ENCODE assay signal across 28 cellular contexts in genomic region chr1:74790453-74790852, GRCh38.
"Had no signal": no experiment of that assay in that cellular context is flagged by ENCODE, and none has a peak within 500 bp of the region (broad histone marks: within the 10 kb centered on the region; RNA-seq: fewer than 3 reads in every experiment).

No MANE protein-coding gene starts in this region.

- H3K4me3 Mint-ChIP-seq: activated CD4-positive, alpha-beta T cell treated with anti-CD3 and anti-CD28 coated beads for 36 hours; activated CD8-positive, alpha-beta T cell treated with anti-CD3 and anti-CD28 coated beads, Interleukin-2, amount 10 ng/mL, durations not matched to agents 7 days and 5 days; activated naive CD8-positive, alpha-beta T cell; mesothelial cell of epicardium; naive B cell; nephron progenitor cell; T-cell; type B pancreatic cell had no signal

- DNase-seq: activated CD4-positive, alpha-beta T cell treated with anti-CD3 and anti-CD28 coated beads for 36 hours; activated CD4-positive, CD25-positive, alpha-beta regulatory T cell; activated CD8-positive, alpha-beta T cell treated with anti-CD3 and anti-CD28 coated beads, Interleukin-2, amount 10 ng/mL, durations not matched to agents 7 days and 5 days; activated effector memory CD4-positive, alpha-beta T cell treated with Interleukin-2 at 50 U/mL for 16 hours; activated naive CD4-positive, alpha-beta T cell treated with Interleukin-2 at 50 U/mL for 16 hours; activated T-cell treated with anti-CD3 and anti-CD28 coated beads for 4 hours; anterior cingulate cortex; body of pancreas; cerebellar nuclear complex; colonic mucosa; dorsolateral prefrontal cortex; effector memory CD4-positive, alpha-beta T cell; heart left ventricle; hypothalamus; left colon; mammary epithelial cell; naive B cell; nephron progenitor cell; right lobe of liver; stimulated activated CD4-positive, alpha-beta T cell treated with anti-CD3 and anti-CD28 coated beads, Interleukin-2, amount 100 ng/mL, for 48 hours; stimulated activated naive CD4-positive, alpha-beta T cell treated with Interleukin-2 at 50 U/mL for 16 hours; T-cell had no signal

- H3K9me3 Mint-ChIP-seq: type B pancreatic cell had no signal

- H3K4me3 ChIP-seq: body of pancreas, cardiac muscle cell, colonic mucosa, dorsolateral prefrontal cortex, heart left ventricle, right lobe of liver, vagina had no signal

- H3K36me3 ChIP-seq: cardiac muscle cell, colonic mucosa, heart left ventricle, neutrophil, right lobe of liver, vagina had no signal

- H3K4me1 Mint-ChIP-seq: activated CD4-positive, alpha-beta T cell treated with anti-CD3 and anti-CD28 coated beads for 36 hours; naive B cell; T-cell had no signal

- H3K9me3 ChIP-seq: body of pancreas, colonic mucosa, heart left ventricle, neutrophil, right lobe of liver, vagina had no signal

- ATAC-seq: activated CD4-positive, alpha-beta T cell treated with anti-CD3 and anti-CD28 coated beads for 36 hours; activated CD8-positive, alpha-beta T cell treated with anti-CD3 and anti-CD28 coated beads, Interleukin-2, amount 10 ng/mL, durations not matched to agents 7 days and 5 days; body of pancreas; heart left ventricle; left colon; right lobe of liver; T-cell had no signal

- H3K27ac ChIP-seq: body of pancreas, cardiac muscle cell, colonic mucosa, dorsolateral prefrontal cortex, heart left ventricle, neutrophil, right lobe of liver, vagina had no signal

- H3K4me1 ChIP-seq: body of pancreas, colonic mucosa, heart left ventricle, right lobe of liver, vagina had no signal

- H3K36me3 Mint-ChIP-seq: activated naive CD8-positive, alpha-beta T cell; mesothelial cell of epicardium; naive B cell; T-cell; type B pancreatic cell had no signal

- H3K27ac Mint-ChIP-seq: activated CD4-positive, alpha-beta T cell treated with anti-CD3 and anti-CD28 coated beads for 36 hours; activated CD8-positive, alpha-beta T cell treated with anti-CD3 and anti-CD28 coated beads, Interleukin-2, amount 10 ng/mL, durations not matched to agents 7 days and 5 days; activated naive CD8-positive, alpha-beta T cell; mesothelial cell of epicardium; naive B cell; nephron progenitor cell; T-cell; type B pancreatic cell had no signal

- H3K27me3 ChIP-seq: body of pancreas, cardiac muscle cell, colonic mucosa, dorsolateral prefrontal cortex, heart left ventricle, neutrophil, right lobe of liver, vagina had no signal
